In genomic region chr17:30344283-30345088, GRCh38 we compare ENCODE assay signal across 9 cellular contexts. TPM values are rescaled to one million over a fixed set of nuclear protein-coding genes. Genes with fewer than 3 reads are reported as not detected.
DNase-seq lines count a peak whose midpoint lies in the region; ATAC-seq and TF ChIP-seq lines count a peak whose summit lies in the region.
"Had no signal": no experiment of that assay in that cellular context is flagged by ENCODE, and none has a peak within 500 bp of the region (broad histone marks: within the 10 kb centered on the region; RNA-seq: fewer than 3 reads in every experiment).

No MANE protein-coding gene starts in this region.

- POLR2A ChIA-PET in WTC11 (lab: Charles Lee) = no interaction called here

- H3K27me3 Mint-ChIP-seq in WTC11 (ENCODE audit: low read depth) = peaks cover 45% of the 10 kb centered on the region

- no peaks in the 10 kb centered on the region for H3K9me3 ChIP-seq in gastrocnemius medialis
- H3K9me3 ChIP-seq: SJSA1 had no signal

- peak; percentile 34 for DNase-seq in NCI-H2107 treated with DMSO at 0.1 percent for 48 hours (lab: John Stamatoyannopoulos, UW; ENCODE audit: unreplicated experiment)
- no peak for DNase-seq in NCI-H2107 (lab: John Stamatoyannopoulos, UW)
- no peak for DNase-seq in WTC11 (ENCODE audit: low spot score)
- peak; percentile 67 for DNase-seq in left ventricle myocardium superior
- DNase-seq in gastrocnemius medialis = peak in 1 of 2 donors; percentile 14
- DNase-seq in activated T-cell treated with anti-CD3 and anti-CD28 coated beads, Interleukin-2, amount 50 U/mL, for 1 hour = no peak
- no peak for DNase-seq in mesenteric fat pad (ENCODE audit: low spot score)

- peaks cover 14% of the 10 kb centered on the region for H3K4me1 Mint-ChIP-seq in WTC11

- ATAC-seq in WTC11 = no peak
- ATAC-seq in left ventricle myocardium superior = peak; percentile 91
- peak; percentile 67 to 73 for ATAC-seq in gastrocnemius medialis
- no peak for ATAC-seq in GM19397 (IDR thresholded peaks at IDR 0.05; ENCODE audit: unreplicated experiment)

- peak overlapping the region in 3 of 4 donors; percentile 23 to 75 (median 67) for H3K27ac ChIP-seq in gastrocnemius medialis
- H3K27ac ChIP-seq: SJSA1 had no signal

- in situ Hi-C loops in gastrocnemius medialis (cut with MboI; ENCODE audit: low sequenced_read_pairs in 4 of 4) = no loop called here

- CTCF ChIA-PET in WTC11 (lab: Charles Lee) = interaction anchor here (0.6 kb wide), 1 partner anchor 430 kb away, joined by 3 read pairs; no protein-coding TSS in a partner anchor

- H3K9me3 Mint-ChIP-seq in WTC11 = no peaks in the 10 kb centered on the region

- TF ChIP-seq POLR2A in gastrocnemius medialis (IDR thresholded peaks at IDR 0.05) = no peak

- H3K27me3 ChIP-seq in gastrocnemius medialis = no peaks in the 10 kb centered on the region
- H3K27me3 ChIP-seq: SJSA1 had no signal

- H3K4me3 ChIP-seq in gastrocnemius medialis = no peak overlapping the region
- H3K4me3 ChIP-seq: SJSA1 had no signal

- peaks cover 0 to 17% of the 10 kb centered on the region in 2 donors for H3K4me1 ChIP-seq in gastrocnemius medialis

- H3K27ac Mint-ChIP-seq in WTC11 = no peak overlapping the region

- no peak overlapping the region for H3K4me3 Mint-ChIP-seq in WTC11

- no peaks in the 10 kb centered on the region for H3K36me3 ChIP-seq in gastrocnemius medialis
- H3K36me3 ChIP-seq: SJSA1 had no signal

- intact Hi-C loops in left ventricle myocardium superior (cut with micrococcal nuclease) (loop anchor here (10.0 kb wide), 1 partner anchor 80 kb away; no protein-coding TSS in a partner anchor), gastrocnemius medialis (cut with DNase I; ENCODE audit: low total_unique reads) (no loop called here)

- TF ChIP-seq CTCF in WTC11 (IDR thresholded peaks at IDR 0.05) (no peak), gastrocnemius medialis (IDR thresholded peaks at IDR 0.05 in 4 of 5, conservative IDR thresholded peaks at IDR 0.05 in 1 of 5) (no peak)

- no peaks in the 10 kb centered on the region for H3K36me3 Mint-ChIP-seq in WTC11

TF ChIP-seq in WTC11, 78 proteins besides CTCF, POLR2A, EP300 and RAD21:
- TF ChIP-seq ZNF232 (CRISPR knock-in tag; IDR thresholded peaks at IDR 0.05) (no peak), GABPB1 (CRISPR knock-in tag; IDR thresholded peaks at IDR 0.05) (peak; percentile 95), FOXP1 (CRISPR knock-in tag; IDR thresholded peaks at IDR 0.05; ENCODE audit: borderline replicate concordance) (no peak), NR2C2 (CRISPR knock-in tag; IDR thresholded peaks at IDR 0.05) (no peak), ZBTB43 (CRISPR knock-in tag; IDR thresholded peaks at IDR 0.05) (no peak), ZNF423 (CRISPR knock-in tag; IDR thresholded peaks at IDR 0.05) (no peak), HMGXB4 (CRISPR knock-in tag; IDR thresholded peaks at IDR 0.05) (no peak), MAX (CRISPR knock-in tag; IDR thresholded peaks at IDR 0.05) (no peak), ZNF121 (CRISPR knock-in tag; IDR thresholded peaks at IDR 0.05) (no peak)

RNA-seq across cellular contexts. Expression of gene TMIGD1, which starts 10.6 kb away (rescaled TPM):
- total RNA-seq in WTC11 (2021) (not detected in 3 replicates), left ventricle myocardium superior (not detected), gastrocnemius medialis (under 1 TPM in 1 of 4 donors, not detected in 3; 0.68 TPM), mesenteric fat pad (not detected)
- total RNA-seq: SJSA1 had no signal

RNA-seq across cellular contexts. Expression of gene CPD, which starts 34.2 kb away (rescaled TPM):
- total RNA-seq in WTC11 (2021) = 36.1 to 43.0 TPM (median 40.1 TPM) in 3 replicates
- total RNA-seq in left ventricle myocardium superior = 20.3 TPM
- total RNA-seq in gastrocnemius medialis = 10 to 100 TPM; 20.8 to 32.4 (median 28.0) TPM
- 57.8 TPM for total RNA-seq in mesenteric fat pad

RNA-seq across cellular contexts. Expression of gene BLMH, which starts 52.7 kb away (rescaled TPM):
- total RNA-seq in WTC11 (2021) = 63.9 to 67.3 TPM (median 65.3 TPM) in 3 replicates
- total RNA-seq in left ventricle myocardium superior = 15.7 TPM
- total RNA-seq in gastrocnemius medialis = 10 to 100 TPM in 3 of 4 donors, 1 to 10 TPM in 1; 7.4 to 17.7 (median 16.7) TPM
- 26.8 TPM for total RNA-seq in mesenteric fat pad

Comparison
In these comparisons a context has a peak if more than half of its experiments do, and no peak if none do; other contexts are left out.
1. DNase-seq: peak in NCI-H2107 treated with DMSO at 0.1 percent for 48 hours (single experiment) and left ventricle myocardium superior (single experiment); none in NCI-H2107 (single experiment), WTC11 (single experiment), activated T-cell treated with anti-CD3 and anti-CD28 coated beads, Interleukin-2, amount 50 U/mL, for 1 hour (single experiment) and mesenteric fat pad (single experiment).
2. ATAC-seq: peak in left ventricle myocardium superior (single experiment) and gastrocnemius medialis (2 of 2); none in WTC11 (single experiment) and GM19397 (single experiment).